ENCODE assay signal across 11 cellular contexts in genomic region chr11:3944198-3944597, GRCh38.
A peak's percentile ranks its signal among the peaks of the same experiment; 100 is the strongest.
DNase-seq lines count a peak whose midpoint lies in the region; ATAC-seq lines count a peak whose summit lies in the region.
"Had no signal": no experiment of that assay in that cellular context is flagged by ENCODE, and none has a peak within 500 bp of the region (broad histone marks: within the 10 kb centered on the region; RNA-seq: fewer than 3 reads in every experiment).

No MANE protein-coding gene starts in this region.

- H3K9me3 ChIP-seq in adipocyte (ENCODE audit: control insufficient read depth, low read length) (no peaks in the 10 kb centered on the region), thymus (ENCODE audit: control insufficient read depth) (no peaks in the 10 kb centered on the region)

- H3K27me3 ChIP-seq in adipocyte (replicated peaks; ENCODE audit: control insufficient read depth, insufficient read depth, low read length) (no peaks in the 10 kb centered on the region), thymus (ENCODE audit: control insufficient read depth, insufficient read depth) (no peaks in the 10 kb centered on the region)

- H3K36me3 ChIP-seq in adipocyte (ENCODE audit: control insufficient read depth, insufficient read depth, low read length, severe bottlenecking) (no peaks in the 10 kb centered on the region), thymus (ENCODE audit: control insufficient read depth, insufficient read depth) (no peaks in the 10 kb centered on the region)

- peak overlapping the region; percentile 80 for H3K9ac ChIP-seq in adipocyte (ENCODE audit: low read length)

- peak overlapping the region; percentile 67 for H3K27ac ChIP-seq in thymus (ENCODE audit: low read depth)

- H3K27me3 Mint-ChIP-seq in activated T-cell treated with anti-CD3 and anti-CD28 coated beads, Interleukin-2, amount 50 U/mL, for 24 hours = no peaks in the 10 kb centered on the region

- 98% methylated on average over 1 of the region's 1 CpG for WGBS in thymus

- H3K4me3 ChIP-seq in adipocyte (ENCODE audit: low read length) (peak overlapping the region; percentile 57), thymus (ENCODE audit: low read length) (no peak overlapping the region)

- ATAC-seq in HG03469 (IDR thresholded peaks at IDR 0.05; ENCODE audit: unreplicated experiment) = no peak
- ATAC-seq: activated T-cell treated with anti-CD3 and anti-CD28 coated beads, Interleukin-2, amount 50 U/mL, for 4 hours had no signal

- DNase-seq in activated T-cell treated with anti-CD3 and anti-CD28 coated beads, Interleukin-2, amount 50 U/mL, for 24 hours = no peak
- DNase-seq in activated T-cell treated with anti-CD3 and anti-CD28 coated beads, Interleukin-2, amount 50 U/mL, for 48 hours = no peak
- peak; percentile 67 for DNase-seq in adipocyte (ENCODE audit: low read depth)
- peak; percentile 49 for DNase-seq in medulla oblongata (ENCODE audit: extremely low spot score)
- DNase-seq in NCI-H2171 treated with DMSO at 0.1 percent for 48 hours (lab: John Stamatoyannopoulos, UW) = no peak
- DNase-seq in DMS79 (lab: John Stamatoyannopoulos, UW) = no peak
- DNase-seq: activated T-cell treated with anti-CD3 and anti-CD28 coated beads, Interleukin-2, amount 50 U/mL, for 4 hours; effector memory CD4-positive, alpha-beta T cell; NCI-H2227 treated with DMSO at 0.1 percent for 48 hours had no signal

- peak overlapping the region; percentile 69 for H3K27ac Mint-ChIP-seq in activated T-cell treated with anti-CD3 and anti-CD28 coated beads, Interleukin-2, amount 50 U/mL, for 24 hours

- H3K4me3 Mint-ChIP-seq in activated T-cell treated with anti-CD3 and anti-CD28 coated beads, Interleukin-2, amount 50 U/mL, for 24 hours = no peak overlapping the region
- H3K4me3 Mint-ChIP-seq: activated T-cell treated with anti-CD3 and anti-CD28 coated beads, Interleukin-2, amount 50 U/mL, for 4 hours had no signal

- peaks cover 45% of the 10 kb centered on the region for H3K36me3 Mint-ChIP-seq in activated T-cell treated with anti-CD3 and anti-CD28 coated beads, Interleukin-2, amount 50 U/mL, for 24 hours (ENCODE audit: low read depth)

- H3K9me3 Mint-ChIP-seq in activated T-cell treated with anti-CD3 and anti-CD28 coated beads, Interleukin-2, amount 50 U/mL, for 24 hours = peaks cover 7% of the 10 kb centered on the region
- H3K9me3 Mint-ChIP-seq: activated T-cell treated with anti-CD3 and anti-CD28 coated beads, Interleukin-2, amount 50 U/mL, for 4 hours had no signal

- peaks cover 90% of the 10 kb centered on the region for H3K4me1 Mint-ChIP-seq in activated T-cell treated with anti-CD3 and anti-CD28 coated beads, Interleukin-2, amount 50 U/mL, for 24 hours (ENCODE audit: low read depth)

- peaks cover 73% of the 10 kb centered on the region for H3K4me1 ChIP-seq in adipocyte (ENCODE audit: control insufficient read depth, insufficient read depth, low read length)
- peaks cover 39% of the 10 kb centered on the region for H3K4me1 ChIP-seq in thymus (ENCODE audit: control insufficient read depth, insufficient read depth, low read length)

Comparison
In these comparisons a context has a peak if more than half of its experiments do, and no peak if none do; other contexts are left out.
1. DNase-seq: peak in adipocyte (single experiment) and medulla oblongata (single experiment); none in activated T-cell treated with anti-CD3 and anti-CD28 coated beads, Interleukin-2, amount 50 U/mL, for 24 hours (single experiment), activated T-cell treated with anti-CD3 and anti-CD28 coated beads, Interleukin-2, amount 50 U/mL, for 48 hours (0 of 2), NCI-H2171 treated with DMSO at 0.1 percent for 48 hours (single experiment) and DMS79 (single experiment).